In genomic region chr2:130864830-130865229, GRCh38 we compare ENCODE assay signal across 8 cellular contexts. TPM values are rescaled to one million over a fixed set of nuclear protein-coding genes. Genes with fewer than 3 reads are reported as not detected.
DNase-seq lines count a peak whose midpoint lies in the region; ATAC-seq and TF ChIP-seq lines count a peak whose summit lies in the region.

No MANE protein-coding gene starts in this region.

- H3K27ac ChIP-seq in RWPE2 (ENCODE audit: poor library complexity, severe bottlenecking) (peak overlapping the region; percentile 74), heart right ventricle (peak overlapping the region in 2 of 10 donors; percentile 10 to 48)

- H3K9me3 ChIP-seq in RWPE2 (ENCODE audit: severe bottlenecking) (no peaks in the 10 kb centered on the region), heart right ventricle (no peaks in the 10 kb centered on the region)

- TF ChIP-seq CTCF in RWPE2 (IDR thresholded peaks at IDR 0.05; ENCODE audit: poor library complexity, severe bottlenecking) (no peak), heart right ventricle (IDR thresholded peaks at IDR 0.05) (no peak)

- peak; percentile 93 for ATAC-seq in RWPE2 (ENCODE audit: low read depth)
- ATAC-seq in heart right ventricle: peak in 7 of 8 donors; percentile 34 to 99 (median 79)
- no peak for ATAC-seq in HG02852 (IDR thresholded peaks at IDR 0.05; ENCODE audit: unreplicated experiment)
- no peak for ATAC-seq in GM18519 (IDR thresholded peaks at IDR 0.05; ENCODE audit: low FRiP score, unreplicated experiment)

- 3 to 7% methylated on average over 5 of the region's 5 CpGs for WGBS in heart right ventricle, 2 donors

- H3K36me3 ChIP-seq in RWPE2 (ENCODE audit: low read depth) (no peaks in the 10 kb centered on the region), heart right ventricle (no peaks in the 10 kb centered on the region)

- no peak overlapping the region for H3K4me3 ChIP-seq in RWPE2 (ENCODE audit: severe bottlenecking)
- H3K4me3 ChIP-seq in heart right ventricle: no peak overlapping the region

- H3K27me3 ChIP-seq in RWPE2 (ENCODE audit: insufficient read depth, poor library complexity, severe bottlenecking) (no peaks in the 10 kb centered on the region), heart right ventricle (peaks cover 0 to 14% (median 4%) of the 10 kb centered on the region in 7 donors)

- peaks cover 24% of the 10 kb centered on the region for H3K4me1 ChIP-seq in RWPE2 (ENCODE audit: insufficient read depth, poor library complexity, severe bottlenecking)
- H3K4me1 ChIP-seq in heart right ventricle: peaks cover 0 to 4% (median 0%) of the 10 kb centered on the region in 9 donors

- DNase-seq in AML-193 (lab: John Stamatoyannopoulos, UW) (peak; percentile 95 to 96), M059J (ENCODE audit: low read depth) (peak; percentile 43), RWPE2 (ENCODE audit: low spot score) (peak; percentile 93), heart right ventricle (peak in 1 of 2 donors; percentile 27), HUDEP-2 (lab: John Stamatoyannopoulos, UW; ENCODE audit: unreplicated experiment in 76 of 76) (no peak)
- no peak for DNase-seq in activated CD4-positive, CD25-positive, alpha-beta regulatory T cell (lab: John Stamatoyannopoulos, UW)

- intact Hi-C loops in heart right ventricle (cut with DNase I): loop anchor here in 1 of 10 donors (5.0 kb wide), 1 partner anchor 48 kb away; no protein-coding TSS in a partner anchor

RNA-seq across cellular contexts. Expression of gene ARHGEF4, which starts 28.1 kb away (rescaled TPM):
- total RNA-seq in M059J (2014; rRNA removed; shearing (Covaris generic)): 0.10 TPM in 1 of 2 replicates, not detected in the other
- 1 to 10 TPM; 2.5 to 6.5 (median 3.9) TPM for total RNA-seq in heart right ventricle
- 1 to 10 TPM in 1 of 2 donors, under 1 TPM in 1; 0.67 to 3.2 TPM for polyA plus RNA-seq in heart right ventricle

Comparison
In these comparisons a context has a peak if more than half of its experiments do, and no peak if none do; other contexts are left out.
1. DNase-seq: peak in AML-193 (2 of 2), M059J (single experiment) and RWPE2 (single experiment); none in HUDEP-2 (0 of 76) and activated CD4-positive, CD25-positive, alpha-beta regulatory T cell (0 of 4).
2. ATAC-seq: peak in RWPE2 (single experiment) and heart right ventricle (7 of 8); none in HG02852 (single experiment) and GM18519 (single experiment).